Comparison of ENCODE assay signal across 13 cellular contexts in the genomic region with DNA sequence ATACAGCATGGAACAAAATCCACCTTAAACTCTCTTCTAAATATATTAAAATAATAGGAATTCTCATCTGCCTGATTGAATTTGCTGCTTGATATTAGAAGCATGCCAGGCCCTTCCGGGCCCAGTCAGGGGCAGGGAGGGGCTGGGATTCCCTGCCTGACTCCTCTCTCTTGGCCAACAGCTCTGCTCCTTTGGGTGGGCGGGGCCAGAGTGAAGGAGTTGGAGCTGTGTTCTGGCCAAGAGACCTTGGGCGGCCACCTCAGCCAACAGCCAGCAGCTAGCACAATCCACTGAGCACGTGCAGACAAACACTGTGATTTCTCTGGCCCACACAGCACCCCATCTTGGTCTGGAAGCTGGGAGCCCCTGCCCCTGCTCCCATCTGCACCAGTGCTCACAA.
DNase-seq lines count a peak whose midpoint lies in the region; ATAC-seq and TF ChIP-seq lines count a peak whose summit lies in the region.
"Had no signal": no experiment of that assay in that cellular context is flagged by ENCODE, and none has a peak within 500 bp of the region (broad histone marks: within the 10 kb centered on the region; RNA-seq: fewer than 3 reads in every experiment).

No MANE protein-coding gene starts in this region.

- no peak overlapping the region for H3K4me3 Mint-ChIP-seq in CD4-positive, alpha-beta memory T cell
- H3K4me3 Mint-ChIP-seq: activated naive CD8-positive, alpha-beta T cell treated with anti-CD3 and anti-CD28 coated beads, Interleukin-2, amount 10 ng/mL, durations not matched to agents 7 days and 5 days had no signal

- H3K4me1 Mint-ChIP-seq in CD4-positive, alpha-beta memory T cell = peaks cover 0 to 2% (median 0%) of the 10 kb centered on the region in 4 donors

- H3K4me3 ChIP-seq in coronary artery (no peak overlapping the region), testis (no peak overlapping the region)
- no peak overlapping the region for H3K4me3 ChIP-seq in CD4-positive, alpha-beta memory T cell (ENCODE audit: low read length in 2 of 2)

- H3K27me3 ChIP-seq in testis = no peaks in the 10 kb centered on the region
- no peaks in the 10 kb centered on the region for H3K27me3 ChIP-seq in CD4-positive, alpha-beta memory T cell (ENCODE audit: insufficient read depth, low read length)

- no peaks in the 10 kb centered on the region for H3K9me3 ChIP-seq in testis
- H3K9me3 ChIP-seq in CD4-positive, alpha-beta memory T cell (ENCODE audit: control insufficient read depth in 1 of 2, low read length in 2 of 2) = no peaks in the 10 kb centered on the region

- CTCF ChIA-PET in CD4-positive, alpha-beta memory T cell (lab: Charles Lee; ENCODE audit: partially characterized antibody) = no interaction called here

- no peak overlapping the region for H3K27ac Mint-ChIP-seq in CD4-positive, alpha-beta memory T cell
- H3K27ac Mint-ChIP-seq: activated naive CD8-positive, alpha-beta T cell treated with anti-CD3 and anti-CD28 coated beads, Interleukin-2, amount 10 ng/mL, durations not matched to agents 7 days and 5 days had no signal

- ATAC-seq in left colon = peak; percentile 84

- WGBS in testis, 2 donors = 21% methylated on average over 3 of the region's 4 CpGs; no CpG with 5 or more reads in 1 of the 2 donors

- no peaks in the 10 kb centered on the region for H3K36me3 ChIP-seq in testis (ENCODE audit: low read depth, missing control alignments)
- H3K36me3 ChIP-seq in CD4-positive, alpha-beta memory T cell (ENCODE audit: insufficient read depth, low read length) = no peaks in the 10 kb centered on the region

- peaks cover 5% of the 10 kb centered on the region for H3K4me1 ChIP-seq in testis
- H3K4me1 ChIP-seq in CD4-positive, alpha-beta memory T cell (ENCODE audit: insufficient read depth, low read length) = no peaks in the 10 kb centered on the region

- peak; percentile 0 for DNase-seq in LHCN-M2 (ENCODE audit: low read depth)
- DNase-seq in coronary artery (ENCODE audit: low spot score) = peak; percentile 77
- peak; percentile 76 to 80 for DNase-seq in left colon
- peak; percentile 83 for DNase-seq in testis
- DNase-seq in KG1 (lab: John Stamatoyannopoulos, UW) = no peak
- DNase-seq in NCI-H774 (lab: John Stamatoyannopoulos, UW) = no peak
- DNase-seq in CD4-positive, alpha-beta memory T cell = no peak
- DNase-seq in NCI-H1105 (lab: John Stamatoyannopoulos, UW) = no peak
- DNase-seq: activated naive CD8-positive, alpha-beta T cell treated with anti-CD3 and anti-CD28 coated beads, Interleukin-2, amount 10 ng/mL, durations not matched to agents 7 days and 5 days; DMS153; hypothalamus; NCI-H82 had no signal

- intact Hi-C loops in left colon (cut with DNase I, micrococcal nuclease) = no loop called here
- intact Hi-C loops in testis (cut with DNase I; ENCODE audit: low total_unique reads) = no loop called here
- intact Hi-C loops in CD4-positive, alpha-beta memory T cell (cut with micrococcal nuclease) = no loop called here

- no peak for TF ChIP-seq POLR2A in testis (IDR thresholded peaks at IDR 0.05)

- H3K27ac ChIP-seq in coronary artery (no peak overlapping the region), testis (peak overlapping the region in 1 of 2 donors; percentile 56)
- H3K27ac ChIP-seq in CD4-positive, alpha-beta memory T cell (ENCODE audit: low read depth, low read length) = no peak overlapping the region
- H3K27ac ChIP-seq: VCaP had no signal

- no peak for TF ChIP-seq CTCF in coronary artery (IDR thresholded peaks at IDR 0.05)
- no peak for TF ChIP-seq CTCF in testis (IDR thresholded peaks at IDR 0.05)

- H3K9me3 Mint-ChIP-seq in CD4-positive, alpha-beta memory T cell = no peaks in the 10 kb centered on the region
- H3K9me3 Mint-ChIP-seq: activated naive CD8-positive, alpha-beta T cell treated with anti-CD3 and anti-CD28 coated beads, Interleukin-2, amount 10 ng/mL, durations not matched to agents 7 days and 5 days had no signal

- no peaks in the 10 kb centered on the region for H3K36me3 Mint-ChIP-seq in CD4-positive, alpha-beta memory T cell
- H3K36me3 Mint-ChIP-seq: activated naive CD8-positive, alpha-beta T cell treated with anti-CD3 and anti-CD28 coated beads, Interleukin-2, amount 10 ng/mL, durations not matched to agents 7 days and 5 days had no signal

- POLR2A ChIA-PET in CD4-positive, alpha-beta memory T cell (lab: Charles Lee; ENCODE audit: partially characterized antibody) = no interaction called here

- no peaks in the 10 kb centered on the region for H3K27me3 Mint-ChIP-seq in CD4-positive, alpha-beta memory T cell
- H3K27me3 Mint-ChIP-seq: activated naive CD8-positive, alpha-beta T cell treated with anti-CD3 and anti-CD28 coated beads, Interleukin-2, amount 10 ng/mL, durations not matched to agents 7 days and 5 days had no signal

Comparison
In these comparisons a context has a peak if more than half of its experiments do, and no peak if none do; other contexts are left out.
1. DNase-seq: peak in LHCN-M2 (single experiment), coronary artery (single experiment), left colon (2 of 2) and testis (single experiment); none in KG1 (single experiment), NCI-H774 (single experiment), CD4-positive, alpha-beta memory T cell (0 of 5) and NCI-H1105 (single experiment).